In genomic region chr7:93202594-93203273, GRCh38 we compare ENCODE assay signal across 2 cellular contexts.
TF ChIP-seq lines count a peak whose summit lies in the region.

No MANE protein-coding gene starts in this region.

TF ChIP-seq in GM23338, 12 proteins besides CTCF, POLR2A, EP300 and RAD21:
- no peak for TF ChIP-seq ZNF331 (CRISPR knock-in tag; IDR thresholded peaks at IDR 0.05; ENCODE audit: low read depth)
- TF ChIP-seq, protein P1, sequence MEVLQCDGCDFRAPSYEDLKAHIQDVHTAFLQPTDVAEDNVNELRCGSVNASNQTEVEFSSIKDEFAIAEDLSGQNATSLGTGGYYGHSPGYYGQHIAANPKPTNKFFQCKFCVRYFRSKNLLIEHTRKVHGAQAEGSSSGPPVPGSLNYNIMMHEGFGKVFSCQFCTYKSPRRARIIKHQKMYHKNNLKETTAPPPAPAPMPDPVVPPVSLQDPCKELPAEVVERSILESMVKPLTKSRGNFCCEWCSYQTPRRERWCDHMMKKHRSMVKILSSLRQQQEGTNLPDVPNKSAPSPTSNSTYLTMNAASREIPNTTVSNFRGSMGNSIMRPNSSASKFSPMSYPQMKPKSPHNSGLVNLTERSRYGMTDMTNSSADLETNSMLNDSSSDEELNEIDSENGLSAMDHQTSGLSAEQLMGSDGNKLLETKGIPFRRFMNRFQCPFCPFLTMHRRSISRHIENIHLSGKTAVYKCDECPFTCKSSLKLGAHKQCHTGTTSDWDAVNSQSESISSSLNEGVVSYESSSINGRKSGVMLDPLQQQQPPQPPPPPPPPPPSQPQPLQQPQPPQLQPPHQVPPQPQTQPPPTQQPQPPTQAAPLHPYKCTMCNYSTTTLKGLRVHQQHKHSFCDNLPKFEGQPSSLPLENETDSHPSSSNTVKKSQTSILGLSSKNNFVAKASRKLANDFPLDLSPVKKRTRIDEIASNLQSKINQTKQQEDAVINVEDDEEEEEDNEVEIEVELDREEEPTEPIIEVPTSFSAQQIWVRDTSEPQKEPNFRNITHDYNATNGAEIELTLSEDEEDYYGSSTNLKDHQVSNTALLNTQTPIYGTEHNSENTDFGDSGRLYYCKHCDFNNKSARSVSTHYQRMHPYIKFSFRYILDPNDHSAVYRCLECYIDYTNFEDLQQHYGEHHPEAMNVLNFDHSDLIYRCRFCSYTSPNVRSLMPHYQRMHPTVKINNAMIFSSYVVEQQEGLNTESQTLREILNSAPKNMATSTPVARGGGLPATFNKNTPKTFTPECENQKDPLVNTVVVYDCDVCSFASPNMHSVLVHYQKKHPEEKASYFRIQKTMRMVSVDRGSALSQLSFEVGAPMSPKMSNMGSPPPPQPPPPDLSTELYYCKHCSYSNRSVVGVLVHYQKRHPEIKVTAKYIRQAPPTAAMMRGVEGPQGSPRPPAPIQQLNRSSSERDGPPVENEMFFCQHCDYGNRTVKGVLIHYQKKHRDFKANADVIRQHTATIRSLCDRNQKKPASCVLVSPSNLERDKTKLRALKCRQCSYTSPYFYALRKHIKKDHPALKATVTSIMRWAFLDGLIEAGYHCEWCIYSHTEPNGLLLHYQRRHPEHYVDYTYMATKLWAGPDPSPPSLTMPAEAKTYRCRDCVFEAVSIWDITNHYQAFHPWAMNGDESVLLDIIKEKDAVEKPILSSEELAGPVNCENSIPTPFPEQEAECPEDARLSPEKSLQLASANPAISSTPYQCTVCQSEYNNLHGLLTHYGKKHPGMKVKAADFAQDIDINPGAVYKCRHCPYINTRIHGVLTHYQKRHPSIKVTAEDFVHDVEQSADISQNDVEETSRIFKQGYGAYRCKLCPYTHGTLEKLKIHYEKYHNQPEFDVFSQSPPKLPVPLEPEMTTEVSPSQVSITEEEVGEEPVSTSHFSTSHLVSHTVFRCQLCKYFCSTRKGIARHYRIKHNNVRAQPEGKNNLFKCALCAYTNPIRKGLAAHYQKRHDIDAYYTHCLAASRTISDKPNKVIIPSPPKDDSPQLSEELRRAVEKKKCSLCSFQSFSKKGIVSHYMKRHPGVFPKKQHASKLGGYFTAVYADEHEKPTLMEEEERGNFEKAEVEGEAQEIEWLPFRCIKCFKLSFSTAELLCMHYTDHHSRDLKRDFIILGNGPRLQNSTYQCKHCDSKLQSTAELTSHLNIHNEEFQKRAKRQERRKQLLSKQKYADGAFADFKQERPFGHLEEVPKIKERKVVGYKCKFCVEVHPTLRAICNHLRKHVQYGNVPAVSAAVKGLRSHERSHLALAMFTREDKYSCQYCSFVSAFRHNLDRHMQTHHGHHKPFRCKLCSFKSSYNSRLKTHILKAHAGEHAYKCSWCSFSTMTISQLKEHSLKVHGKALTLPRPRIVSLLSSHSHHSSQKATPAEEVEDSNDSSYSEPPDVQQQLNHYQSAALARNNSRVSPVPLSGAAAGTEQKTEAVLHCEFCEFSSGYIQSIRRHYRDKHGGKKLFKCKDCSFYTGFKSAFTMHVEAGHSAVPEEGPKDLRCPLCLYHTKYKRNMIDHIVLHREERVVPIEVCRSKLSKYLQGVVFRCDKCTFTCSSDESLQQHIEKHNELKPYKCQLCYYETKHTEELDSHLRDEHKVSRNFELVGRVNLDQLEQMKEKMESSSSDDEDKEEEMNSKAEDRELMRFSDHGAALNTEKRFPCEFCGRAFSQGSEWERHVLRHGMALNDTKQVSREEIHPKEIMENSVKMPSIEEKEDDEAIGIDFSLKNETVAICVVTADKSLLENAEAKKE (CRISPR knock-in tag; IDR thresholded peaks at IDR 0.05), result no peak
- TF ChIP-seq CREB1 (CRISPR knock-in tag; IDR thresholded peaks at IDR 0.05; ENCODE audit: low read depth), result no peak
- no peak for TF ChIP-seq EZH2 (IDR thresholded peaks at IDR 0.05; ENCODE audit: low read depth, unreplicated experiment)
- TF ChIP-seq, protein P2, sequence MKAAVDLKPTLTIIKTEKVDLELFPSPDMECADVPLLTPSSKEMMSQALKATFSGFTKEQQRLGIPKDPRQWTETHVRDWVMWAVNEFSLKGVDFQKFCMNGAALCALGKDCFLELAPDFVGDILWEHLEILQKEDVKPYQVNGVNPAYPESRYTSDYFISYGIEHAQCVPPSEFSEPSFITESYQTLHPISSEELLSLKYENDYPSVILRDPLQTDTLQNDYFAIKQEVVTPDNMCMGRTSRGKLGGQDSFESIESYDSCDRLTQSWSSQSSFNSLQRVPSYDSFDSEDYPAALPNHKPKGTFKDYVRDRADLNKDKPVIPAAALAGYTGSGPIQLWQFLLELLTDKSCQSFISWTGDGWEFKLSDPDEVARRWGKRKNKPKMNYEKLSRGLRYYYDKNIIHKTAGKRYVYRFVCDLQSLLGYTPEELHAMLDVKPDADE (IDR thresholded peaks at IDR 0.05), result no peak
- TF ChIP-seq, protein P3, sequence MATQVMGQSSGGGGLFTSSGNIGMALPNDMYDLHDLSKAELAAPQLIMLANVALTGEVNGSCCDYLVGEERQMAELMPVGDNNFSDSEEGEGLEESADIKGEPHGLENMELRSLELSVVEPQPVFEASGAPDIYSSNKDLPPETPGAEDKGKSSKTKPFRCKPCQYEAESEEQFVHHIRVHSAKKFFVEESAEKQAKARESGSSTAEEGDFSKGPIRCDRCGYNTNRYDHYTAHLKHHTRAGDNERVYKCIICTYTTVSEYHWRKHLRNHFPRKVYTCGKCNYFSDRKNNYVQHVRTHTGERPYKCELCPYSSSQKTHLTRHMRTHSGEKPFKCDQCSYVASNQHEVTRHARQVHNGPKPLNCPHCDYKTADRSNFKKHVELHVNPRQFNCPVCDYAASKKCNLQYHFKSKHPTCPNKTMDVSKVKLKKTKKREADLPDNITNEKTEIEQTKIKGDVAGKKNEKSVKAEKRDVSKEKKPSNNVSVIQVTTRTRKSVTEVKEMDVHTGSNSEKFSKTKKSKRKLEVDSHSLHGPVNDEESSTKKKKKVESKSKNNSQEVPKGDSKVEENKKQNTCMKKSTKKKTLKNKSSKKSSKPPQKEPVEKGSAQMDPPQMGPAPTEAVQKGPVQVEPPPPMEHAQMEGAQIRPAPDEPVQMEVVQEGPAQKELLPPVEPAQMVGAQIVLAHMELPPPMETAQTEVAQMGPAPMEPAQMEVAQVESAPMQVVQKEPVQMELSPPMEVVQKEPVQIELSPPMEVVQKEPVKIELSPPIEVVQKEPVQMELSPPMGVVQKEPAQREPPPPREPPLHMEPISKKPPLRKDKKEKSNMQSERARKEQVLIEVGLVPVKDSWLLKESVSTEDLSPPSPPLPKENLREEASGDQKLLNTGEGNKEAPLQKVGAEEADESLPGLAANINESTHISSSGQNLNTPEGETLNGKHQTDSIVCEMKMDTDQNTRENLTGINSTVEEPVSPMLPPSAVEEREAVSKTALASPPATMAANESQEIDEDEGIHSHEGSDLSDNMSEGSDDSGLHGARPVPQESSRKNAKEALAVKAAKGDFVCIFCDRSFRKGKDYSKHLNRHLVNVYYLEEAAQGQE (IDR thresholded peaks at IDR 0.05; ENCODE audit: unreplicated experiment), result no peak
- no peak for TF ChIP-seq NANOG (IDR thresholded peaks at IDR 0.05; ENCODE audit: borderline replicate concordance)

TF ChIP-seq in K562, 482 proteins besides CTCF, POLR2A, EP300 and RAD21:
- TF ChIP-seq SMAD1 (IDR thresholded peaks at IDR 0.05; ENCODE audit: low read depth, low read length, partially characterized antibody) (no peak), CREBBP (IDR thresholded peaks at IDR 0.05; ENCODE audit: low read depth, low read length) (no peak), BRD9 (IDR thresholded peaks at IDR 0.05; ENCODE audit: low read depth, partially characterized antibody) (no peak), ELF4 (CRISPR knock-in tag; IDR thresholded peaks at IDR 0.05) (no peak), ZBTB8A (IDR thresholded peaks at IDR 0.05; ENCODE audit: partially characterized antibody) (no peak), ZNF212 (CRISPR knock-in tag; IDR thresholded peaks at IDR 0.05) (no peak)
- TF ChIP-seq, protein P4, sequence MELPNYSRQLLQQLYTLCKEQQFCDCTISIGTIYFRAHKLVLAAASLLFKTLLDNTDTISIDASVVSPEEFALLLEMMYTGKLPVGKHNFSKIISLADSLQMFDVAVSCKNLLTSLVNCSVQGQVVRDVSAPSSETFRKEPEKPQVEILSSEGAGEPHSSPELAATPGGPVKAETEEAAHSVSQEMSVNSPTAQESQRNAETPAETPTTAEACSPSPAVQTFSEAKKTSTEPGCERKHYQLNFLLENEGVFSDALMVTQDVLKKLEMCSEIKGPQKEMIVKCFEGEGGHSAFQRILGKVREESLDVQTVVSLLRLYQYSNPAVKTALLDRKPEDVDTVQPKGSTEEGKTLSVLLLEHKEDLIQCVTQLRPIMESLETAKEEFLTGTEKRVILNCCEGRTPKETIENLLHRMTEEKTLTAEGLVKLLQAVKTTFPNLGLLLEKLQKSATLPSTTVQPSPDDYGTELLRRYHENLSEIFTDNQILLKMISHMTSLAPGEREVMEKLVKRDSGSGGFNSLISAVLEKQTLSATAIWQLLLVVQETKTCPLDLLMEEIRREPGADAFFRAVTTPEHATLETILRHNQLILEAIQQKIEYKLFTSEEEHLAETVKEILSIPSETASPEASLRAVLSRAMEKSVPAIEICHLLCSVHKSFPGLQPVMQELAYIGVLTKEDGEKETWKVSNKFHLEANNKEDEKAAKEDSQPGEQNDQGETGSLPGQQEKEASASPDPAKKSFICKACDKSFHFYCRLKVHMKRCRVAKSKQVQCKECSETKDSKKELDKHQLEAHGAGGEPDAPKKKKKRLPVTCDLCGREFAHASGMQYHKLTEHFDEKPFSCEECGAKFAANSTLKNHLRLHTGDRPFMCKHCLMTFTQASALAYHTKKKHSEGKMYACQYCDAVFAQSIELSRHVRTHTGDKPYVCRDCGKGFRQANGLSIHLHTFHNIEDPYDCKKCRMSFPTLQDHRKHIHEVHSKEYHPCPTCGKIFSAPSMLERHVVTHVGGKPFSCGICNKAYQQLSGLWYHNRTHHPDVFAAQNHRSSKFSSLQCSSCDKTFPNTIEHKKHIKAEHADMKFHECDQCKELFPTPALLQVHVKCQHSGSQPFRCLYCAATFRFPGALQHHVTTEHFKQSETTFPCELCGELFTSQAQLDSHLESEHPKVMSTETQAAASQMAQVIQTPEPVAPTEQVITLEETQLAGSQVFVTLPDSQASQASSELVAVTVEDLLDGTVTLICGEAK (IDR thresholded peaks at IDR 0.05), result no peak
- TF ChIP-seq, protein P4 (CRISPR knock-in tag; IDR thresholded peaks at IDR 0.05), result no peak
- TF ChIP-seq, protein P5, sequence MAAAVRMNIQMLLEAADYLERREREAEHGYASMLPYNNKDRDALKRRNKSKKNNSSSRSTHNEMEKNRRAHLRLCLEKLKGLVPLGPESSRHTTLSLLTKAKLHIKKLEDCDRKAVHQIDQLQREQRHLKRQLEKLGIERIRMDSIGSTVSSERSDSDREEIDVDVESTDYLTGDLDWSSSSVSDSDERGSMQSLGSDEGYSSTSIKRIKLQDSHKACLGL (CRISPR knock-in tag; IDR thresholded peaks at IDR 0.05; ENCODE audit: borderline replicate concordance, poor library complexity, severe bottlenecking), result no peak
TF ChIP-seq in K562: peak in this region for 0.
